In the genomic region with DNA sequence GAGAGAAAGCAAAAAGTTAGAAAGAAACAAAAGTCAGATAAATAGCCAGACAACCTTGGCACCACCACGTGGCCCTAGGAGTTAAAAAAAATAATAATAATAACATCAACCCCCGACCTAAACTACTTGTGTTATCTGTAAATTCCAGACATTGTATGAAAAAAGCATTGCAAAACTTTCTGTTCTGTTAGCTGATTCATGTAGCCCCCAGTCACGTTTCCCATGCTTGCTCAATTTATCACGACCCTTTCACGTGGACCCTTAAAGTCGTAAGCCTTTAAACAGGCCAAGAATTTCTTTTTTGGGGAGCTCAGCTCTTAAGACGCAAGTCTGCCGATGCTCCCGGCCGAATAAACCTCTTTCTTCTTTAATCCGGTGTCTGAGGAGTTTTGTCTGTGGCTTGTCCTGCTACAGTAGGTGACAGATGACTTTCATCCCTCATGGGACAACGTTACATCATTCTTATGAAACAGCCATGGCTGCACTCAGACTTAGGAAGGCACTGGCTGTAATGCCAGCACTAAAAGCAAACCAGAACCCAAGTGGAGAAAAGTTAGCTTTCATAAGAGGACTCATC, we compare ENCODE assay signal across 8 cellular contexts. TPM values are rescaled to one million over a fixed set of nuclear protein-coding genes. Genes with fewer than 3 reads are reported as not detected.
DNase-seq lines count a peak whose midpoint lies in the region; ATAC-seq, FAIRE-seq and TF ChIP-seq lines count a peak whose summit lies in the region.

No MANE protein-coding gene starts in this region.

- 30% methylated on average over 12 of the region's 12 CpGs for WGBS in right cardiac atrium
- WGBS in small intestine, 3 donors: 18 to 38% (median 36%) methylated on average over 12 of the region's 12 CpGs

- peak overlapping the region; percentile 94 for H3K27ac ChIP-seq in right cardiac atrium (ENCODE audit: low read length)
- peak overlapping the region; percentile 86 to 96 for H3K27ac ChIP-seq in small intestine (ENCODE audit: low read depth in 1 of 2, low read length in 1 of 2)

- H3K4me3 ChIP-seq in LNCaP clone FGC (ENCODE audit: low read depth, low read length) (peak overlapping the region; percentile 97), right cardiac atrium (ENCODE audit: low read length) (peak overlapping the region; percentile 90), small intestine (ENCODE audit: low read depth in 1 of 2, low read length in 2 of 2) (peak overlapping the region; percentile 96 to 99)

- DNase-seq in LNCaP clone FGC (ENCODE audit: low read depth): no peak
- peak in 1 of 2 donors; percentile 59 for DNase-seq in activated naive CD4-positive, alpha-beta T cell treated with anti-CD3 and anti-CD28 coated beads, Interleukin-2, amount 50 U/mL, for 72 hours (ENCODE audit: low spot score in 2 of 2)
- DNase-seq in right cardiac atrium: no peak
- no peak for DNase-seq in small intestine
- DNase-seq in NCI-H1417 treated with DMSO at 0.1 percent for 48 hours (lab: John Stamatoyannopoulos, UW): no peak
- DNase-seq in stimulated activated CD4-positive, alpha-beta T cell treated with anti-CD3 and anti-CD28 coated beads, Interleukin-4, amount 100 ng/mL, for 24 hours: no peak

- no peaks in the 10 kb centered on the region for H3K9me3 Mint-ChIP-seq in activated naive CD4-positive, alpha-beta T cell treated with anti-CD3 and anti-CD28 coated beads, Interleukin-2, amount 50 U/mL, for 72 hours

- no peak for FAIRE-seq in small intestine (lab: Jason Lieb, UNC)

- H3K9me3 ChIP-seq in right cardiac atrium (ENCODE audit: control insufficient read depth, low read length): no peaks in the 10 kb centered on the region
- no peaks in the 10 kb centered on the region for H3K9me3 ChIP-seq in small intestine (ENCODE audit: control insufficient read depth, low read depth)

- H3K27me3 ChIP-seq in right cardiac atrium (ENCODE audit: control insufficient read depth, insufficient read depth): no peaks in the 10 kb centered on the region
- no peaks in the 10 kb centered on the region for H3K27me3 ChIP-seq in small intestine (ENCODE audit: control insufficient read depth in 2 of 2, insufficient read depth in 2 of 2, low read length in 2 of 2)

- ATAC-seq in GM18498 (IDR thresholded peaks at IDR 0.05; ENCODE audit: unreplicated experiment): peak; percentile 23
- ATAC-seq in GM21825 (IDR thresholded peaks at IDR 0.05; ENCODE audit: unreplicated experiment): peak; percentile 26
- ATAC-seq in activated naive CD4-positive, alpha-beta T cell treated with anti-CD3 and anti-CD28 coated beads, Interleukin-2, amount 50 U/mL, for 72 hours: peak; percentile 50 to 69
- peak; percentile 42 to 53 for ATAC-seq in right cardiac atrium

- peaks cover 9 to 19% of the 10 kb centered on the region in 2 donors for H3K36me3 Mint-ChIP-seq in activated naive CD4-positive, alpha-beta T cell treated with anti-CD3 and anti-CD28 coated beads, Interleukin-2, amount 50 U/mL, for 72 hours

- no peak for TF ChIP-seq CTCF in LNCaP clone FGC (IDR thresholded peaks at IDR 0.05; ENCODE audit: control insufficient read depth, extremely low read depth, insufficient read depth)

- H3K36me3 ChIP-seq in small intestine (ENCODE audit: control insufficient read depth in 2 of 2, insufficient read depth in 2 of 2, low read length in 2 of 2): no peaks in the 10 kb centered on the region

- H3K4me1 ChIP-seq in right cardiac atrium (ENCODE audit: control insufficient read depth, insufficient read depth, low read length) (peaks cover 14% of the 10 kb centered on the region), small intestine (ENCODE audit: control insufficient read depth in 2 of 2, insufficient read depth in 1 of 2, low read depth in 1 of 2, low read length in 1 of 2) (peaks cover 6 to 19% of the 10 kb centered on the region in 2 donors)

- intact Hi-C loops in right cardiac atrium (cut with DNase I): no loop called here

- H3K27ac Mint-ChIP-seq in activated naive CD4-positive, alpha-beta T cell treated with anti-CD3 and anti-CD28 coated beads, Interleukin-2, amount 50 U/mL, for 72 hours: peak overlapping the region; percentile 92 to 98

RNA-seq across cellular contexts. Expression of a gene that starts 0.5 kb away (rescaled TPM):
- total RNA-seq in activated naive CD4-positive, alpha-beta T cell treated with anti-CD3 and anti-CD28 coated beads, Interleukin-2, amount 50 U/mL, for 72 hours: 10 to 100 TPM; 22.1 to 29.2 TPM
- total RNA-seq in right cardiac atrium: 10 to 100 TPM; 52.9 to 94.8 (median 55.1) TPM
- polyA plus RNA-seq in right cardiac atrium (25.7 TPM), small intestine (10 to 100 TPM; 15.2 to 31.1 (median 29.5) TPM)

RNA-seq across cellular contexts. Expression of a gene that starts 0.6 kb away (rescaled TPM):
- 10 to 100 TPM; 19.9 to 24.8 TPM for total RNA-seq in activated naive CD4-positive, alpha-beta T cell treated with anti-CD3 and anti-CD28 coated beads, Interleukin-2, amount 50 U/mL, for 72 hours
- total RNA-seq in right cardiac atrium: 10 to 100 TPM; 10.2 to 12.9 (median 12.5) TPM
- 7.6 TPM for polyA plus RNA-seq in right cardiac atrium
- polyA plus RNA-seq in small intestine: 1 to 10 TPM; 4.7 to 5.3 (median 5.1) TPM
